Comparison of ENCODE assay signal across 8 cellular contexts in genomic region chr2:71331581-71332412, GRCh38. TPM values are rescaled to one million over a fixed set of nuclear protein-coding genes. Genes with fewer than 3 reads are reported as not detected.
A peak's percentile ranks its signal among the peaks of the same experiment; 100 is the strongest.
DNase-seq lines count a peak whose midpoint lies in the region; ATAC-seq and TF ChIP-seq lines count a peak whose summit lies in the region.

TSS of gene ZNF638 (plus strand) at chr2:71331782. CDS start at chr2:71348955, 17,173 bp downstream.

- H3K27ac ChIP-seq in PC-3 (ENCODE audit: low read length) (peak within 1 kb of the TSS; percentile 48), esophagus (ENCODE audit: low read depth in 2 of 2, low read length in 1 of 2) (peak within 1 kb of the TSS; percentile 96 to 97), muscle layer of colon (ENCODE audit: low read depth, low read length) (peak within 1 kb of the TSS; percentile 97)

- CTCF ChIA-PET in PC-3 (lab: Charles Lee) = interaction anchor here (0.5 to 2.8 kb wide), 19 partner anchors 24 to 1414 kb away, joined by 3 to 29 read pairs (median 4); partner anchors contain the start of gene PAIP2B

- no peaks in the 10 kb centered on the region for H3K9me3 ChIP-seq in PC-3 (ENCODE audit: low read length)
- H3K9me3 ChIP-seq in esophagus (ENCODE audit: control insufficient read depth in 2 of 2, insufficient read depth in 1 of 2, low read depth in 1 of 2, low read length in 1 of 2) = no peaks in the 10 kb centered on the region
- no peaks in the 10 kb centered on the region for H3K9me3 ChIP-seq in muscle layer of colon (ENCODE audit: low read length)

- H3F3A ChIP-seq in PC-3 (ENCODE audit: low read length, unreplicated experiment) = no peaks in the 10 kb centered on the region

- H3K79me2 ChIP-seq in PC-3 (ENCODE audit: low read length) = peaks cover 53% of the 10 kb centered on the region

- peak within 1 kb of the TSS; percentile 94 to 100 (median 99) for H3K27ac Mint-ChIP-seq in IgD-negative memory B cell

- no TSS peak for BruUV-seq in PC-3 (replicated peaks; lab: Mats Ljungman, UMichigan)

- WGBS in esophagus, 2 donors = 0% methylated on average over 80 to 81 of the region's 81 CpGs

- no peaks in the 10 kb centered on the region for H3K36me3 Mint-ChIP-seq in IgD-negative memory B cell

- peak within 1 kb of the TSS; percentile 96 for H3K4me2 ChIP-seq in PC-3 (ENCODE audit: low read length)

- TF ChIP-seq CTCF in PC-3 (conservative IDR thresholded peaks at IDR 0.05; ENCODE audit: low read depth, low read length) = peak; percentile 70

- peak within 1 kb of the TSS; percentile 86 for H2AFZ ChIP-seq in PC-3 (ENCODE audit: low read length)

- DNase-seq in DMS153 treated with DMSO at 0.1 percent for 48 hours (lab: John Stamatoyannopoulos, UW; ENCODE audit: unreplicated experiment) = peak; percentile 82
- DNase-seq in PC-3 = peak; percentile 96
- DNase-seq in activated T-cell treated with anti-CD3 and anti-CD28 coated beads, Interleukin-2, amount 50 U/mL, for 1 hour = peak; percentile 93
- peak; percentile 80 for DNase-seq in stimulated activated CD8-positive, alpha-beta memory T cell treated with anti-CD3 and anti-CD28 coated beads, Interleukin-7, amount 100 ng/mL, for 24 hours (ENCODE audit: low read depth)

- peaks cover 26 to 29% (median 26%) of the 10 kb centered on the region in 3 donors for H3K4me1 Mint-ChIP-seq in IgD-negative memory B cell

- H3K9ac ChIP-seq in PC-3 (ENCODE audit: low read length) = peak within 1 kb of the TSS; percentile 94
- peak within 1 kb of the TSS; percentile 57 for H3K9ac ChIP-seq in muscle layer of colon (ENCODE audit: low read length)

- peak; percentile 94 for ATAC-seq in GM21529 (IDR thresholded peaks at IDR 0.05; ENCODE audit: unreplicated experiment)
- peak; percentile 95 for ATAC-seq in PC-3

- H3K27me3 Mint-ChIP-seq in IgD-negative memory B cell = no peaks in the 10 kb centered on the region

- H3K9me2 ChIP-seq in PC-3 (replicated peaks; ENCODE audit: low read length) = no peaks in the 10 kb centered on the region

- intact Hi-C loops in PC-3 (cut with micrococcal nuclease) = loop anchor here (1.0 to 2.0 kb wide), 3 partner anchors 32 to 104 kb away; partner anchors contain the start of gene PAIP2B

- H4K20me1 ChIP-seq in PC-3 (ENCODE audit: low read length) = peaks cover 26% of the 10 kb centered on the region; the same call in 1 of the 2 replicates

- POLR2A ChIA-PET in PC-3 (lab: Charles Lee; ENCODE audit: unreplicated experiment) = interaction anchor here (0.5 to 1.0 kb wide), 6 partner anchors 32 to 919 kb away, joined by 3 to 24 read pairs (median 5); partner anchors contain the start of gene PAIP2B

- peak within 1 kb of the TSS; percentile 98 to 100 (median 99) for H3K4me3 Mint-ChIP-seq in IgD-negative memory B cell

- H3K4me1 ChIP-seq in PC-3 (ENCODE audit: insufficient read depth, low read length) (peaks cover 29% of the 10 kb centered on the region), esophagus (ENCODE audit: control insufficient read depth in 2 of 2, insufficient read depth in 2 of 2, low read length in 1 of 2) (no peaks in the 10 kb centered on the region), muscle layer of colon (ENCODE audit: insufficient read depth, low read length) (peaks cover 32% of the 10 kb centered on the region)

- no peaks in the 10 kb centered on the region for H3K27me3 ChIP-seq in PC-3 (ENCODE audit: low read length)
- no peaks in the 10 kb centered on the region for H3K27me3 ChIP-seq in esophagus (ENCODE audit: control insufficient read depth in 1 of 2, insufficient read depth in 2 of 2, low read length in 2 of 2)
- no peaks in the 10 kb centered on the region for H3K27me3 ChIP-seq in muscle layer of colon (ENCODE audit: control insufficient read depth in 1 of 2, insufficient read depth in 2 of 2, low read length in 2 of 2)

- peaks cover 0 to 2% (median 0%) of the 10 kb centered on the region in 3 donors for H3K9me3 Mint-ChIP-seq in IgD-negative memory B cell

- peaks cover 3% of the 10 kb centered on the region; the same call in 1 of the 2 replicates for H3K36me3 ChIP-seq in PC-3 (ENCODE audit: low read depth, low read length)
- H3K36me3 ChIP-seq in esophagus (ENCODE audit: control insufficient read depth in 2 of 2, insufficient read depth in 2 of 2, low read length in 1 of 2) = no peaks in the 10 kb centered on the region
- H3K36me3 ChIP-seq in muscle layer of colon (ENCODE audit: insufficient read depth, low read length) = no peaks in the 10 kb centered on the region

- H3K4me3 ChIP-seq in PC-3 (ENCODE audit: low read length) (peak within 1 kb of the TSS; percentile 88), esophagus (ENCODE audit: low read depth in 1 of 2, low read length in 2 of 2) (peak within 1 kb of the TSS; percentile 98 to 100), muscle layer of colon (ENCODE audit: low read depth in 1 of 2, low read length in 2 of 2) (peak within 1 kb of the TSS; percentile 79 to 82)

RNA-seq across cellular contexts. Expression of gene ZNF638, which starts in this region (rescaled TPM):
- polyA plus RNA-seq in IgD-negative memory B cell = 60.3 TPM
- total RNA-seq in PC-3 (2014; rRNA removed) = 82.9 and 93.2 TPM in 2 replicates
- 100 to 1,000 TPM in 1 of 2 donors, 10 to 100 TPM in 1; 42.4 to 102 TPM for polyA plus RNA-seq in esophagus

Comparison
In these comparisons a context has a peak if more than half of its experiments do, and no peak if none do; other contexts are left out.
1. Peak in every context shown above with its lines: DNase-seq, ATAC-seq, H3K4me3 ChIP-seq and H3K27ac ChIP-seq.